Comparison of ENCODE assay signal across 1 cellular context in genomic region chr22:38272373-38273134, GRCh38.
TF ChIP-seq lines count a peak whose summit lies in the region.

TSS of gene TMEM184B (minus strand) at chr22:38273010. CDS start at chr22:38247961, 25,049 bp downstream.

TF ChIP-seq in K562, 482 proteins besides CTCF, POLR2A, EP300 and RAD21 (continued from another document):
- TF ChIP-seq ZBTB40 (IDR thresholded peaks at IDR 0.05) (peak; percentile 41; the same call in 1 of the 2 replicates), ZBTB40 (CRISPR knock-in tag; IDR thresholded peaks at IDR 0.05) (no peak), RBBP5 (IDR thresholded peaks at IDR 0.05; ENCODE audit: borderline replicate concordance, insufficient read depth, low read length, poor library complexity, severe bottlenecking) (peak; percentile 36), ZNF583 (CRISPR knock-in tag; IDR thresholded peaks at IDR 0.05) (no peak), SREBF2 (CRISPR knock-in tag; IDR thresholded peaks at IDR 0.05) (no peak), EWSR1 (IDR thresholded peaks at IDR 0.05; ENCODE audit: borderline replicate concordance, low read depth, partially characterized antibody) (no peak), FOS (IDR thresholded peaks at IDR 0.05; ENCODE audit: extremely low read depth, insufficient read length) (no peak), ZNF174 (CRISPR knock-in tag; IDR thresholded peaks at IDR 0.05) (no peak), SMAD4 (CRISPR knock-in tag; conservative IDR thresholded peaks at IDR 0.05) (peak; percentile 51; the same call in 1 of the 2 replicates), HDAC1 (IDR thresholded peaks at IDR 0.05) (peak in 1 of 2 experiments; percentile 32; a peak in 1 of 4 replicates), ETV1 (tag; conservative IDR thresholded peaks at IDR 0.05; ENCODE audit: low read depth) (no peak), KHSRP (IDR thresholded peaks at IDR 0.05) (no peak), RBFOX2 (IDR thresholded peaks at IDR 0.05; ENCODE audit: low read depth, low read length) (peak; percentile 73), ZKSCAN8 (CRISPR knock-in tag; IDR thresholded peaks at IDR 0.05) (no peak), TFAP4 (CRISPR knock-in tag; IDR thresholded peaks at IDR 0.05; ENCODE audit: borderline replicate concordance) (no peak), BACH1 (tag; IDR thresholded peaks at IDR 0.05) (no peak), NFATC3 (IDR thresholded peaks at IDR 0.05) (no peak), ZNF707 (CRISPR knock-in tag; conservative IDR thresholded peaks at IDR 0.05) (no peak), HNRNPLL (IDR thresholded peaks at IDR 0.05; ENCODE audit: low read depth, low read length, poor library complexity, severe bottlenecking) (peak; percentile 68), NONO (IDR thresholded peaks at IDR 0.05; ENCODE audit: low read depth in 2 of 2, low read length in 1 of 2) (peak in 1 of 2 experiments; percentile 56; a peak in 1 of 4 replicates), JUND (IDR thresholded peaks at IDR 0.05; ENCODE audit: borderline replicate concordance, low read depth, low read length) (peak; percentile 71; the same call in 1 of the 2 replicates), JUND (tag; IDR thresholded peaks at IDR 0.05; ENCODE audit: borderline replicate concordance, low read depth, low read length) (no peak; the same call in 2 of the 3 replicates), ZNF551 (CRISPR knock-in tag; IDR thresholded peaks at IDR 0.05) (no peak), VEZF1 (CRISPR knock-in tag; IDR thresholded peaks at IDR 0.05) (peak; percentile 76), MLX (CRISPR knock-in tag; conservative IDR thresholded peaks at IDR 0.05) (no peak), EZH2 (IDR thresholded peaks at IDR 0.05; ENCODE audit: borderline replicate concordance, low read depth, low read length) (no peak), GTF2F1 (IDR thresholded peaks at IDR 0.05; ENCODE audit: low read depth, low read length) (no peak), RB1 (IDR thresholded peaks at IDR 0.05; ENCODE audit: low read depth) (0 out of 2 replicates have a peak, but pooled peaks have one; percentile 40), SIN3A (IDR thresholded peaks at IDR 0.05; ENCODE audit: borderline replicate concordance in 2 of 2, control insufficient read depth in 1 of 2, low read depth in 2 of 2, low read length in 2 of 2) (0 out of 4 replicates have a peak, but pooled peaks of 1 of the 2 experiments have one; percentile 3), TEAD1 (CRISPR knock-in tag; IDR thresholded peaks at IDR 0.05) (no peak), CHD2 (IDR thresholded peaks at IDR 0.05; ENCODE audit: low read depth, low read length) (no peak)
